ENCODE assay signal across 24 cellular contexts in the genomic region with DNA sequence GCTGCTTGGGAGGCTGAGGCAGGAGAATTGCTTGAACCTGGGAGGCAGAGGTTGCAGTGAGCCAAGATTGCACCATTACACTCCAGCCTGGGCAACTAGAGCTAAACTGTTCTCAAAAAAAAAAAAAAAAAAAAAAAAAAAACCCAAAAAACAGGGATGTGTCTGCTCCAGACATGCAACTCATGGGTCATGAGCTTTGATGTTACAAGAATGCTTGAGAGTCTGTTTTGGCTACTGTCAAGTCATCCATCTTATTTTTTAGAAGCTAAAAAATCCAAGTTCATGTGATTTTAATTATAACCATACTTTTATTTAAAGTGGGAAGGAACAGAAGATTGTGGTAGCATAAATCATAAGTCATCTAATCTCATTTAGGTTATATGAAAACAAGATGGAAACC.
"Had no signal": no experiment of that assay in that cellular context is flagged by ENCODE, and none has a peak within 500 bp of the region (broad histone marks: within the 10 kb centered on the region; RNA-seq: fewer than 3 reads in every experiment).

No MANE protein-coding gene starts in this region.

- H3K9me3 ChIP-seq: heart right ventricle, left lung, mucosa of descending colon, neutrophil, pancreas, right lobe of liver, stomach, thyroid gland, vagina had no signal

- H3K27ac ChIP-seq: dorsolateral prefrontal cortex, epithelial cell of prostate, foreskin keratinocyte, heart right ventricle, left lung, neutrophil, pancreas, right lobe of liver, stomach, thyroid gland, vagina had no signal

- H3K27me3 ChIP-seq: dorsolateral prefrontal cortex, foreskin keratinocyte, heart right ventricle, left lung, neutrophil, pancreas, right lobe of liver, stomach, thyroid gland, vagina had no signal

- H3K4me1 ChIP-seq: foreskin keratinocyte, left lung, pancreas, right lobe of liver, stomach, thyroid gland, vagina had no signal

- H3K36me3 ChIP-seq: heart right ventricle, left lung, neutrophil, pancreas, right lobe of liver, stomach, thyroid gland, vagina had no signal

- DNase-seq: dorsolateral prefrontal cortex; effector CD4-positive, alpha-beta T cell; foreskin keratinocyte; glutamatergic neuron; heart right ventricle; hippocampal formation; left cardiac atrium; left lung; mesenchymal stem cell; mucosa of descending colon; naive B cell; pancreas; right lobe of liver; small intestine; stimulated activated CD4-positive, alpha-beta T cell treated with anti-CD3 and anti-CD28 coated beads, Interleukin-15, amount 100 ng/mL, for 24 hours; stimulated activated CD4-positive, alpha-beta T cell treated with anti-CD3 and anti-CD28 coated beads, Interleukin-4, amount 100 ng/mL, for 1 hour; stimulated activated CD8-positive, alpha-beta memory T cell treated with anti-CD3 and anti-CD28 coated beads, Interleukin-4, amount 100 ng/mL, for 48 hours; stimulated activated naive CD4-positive, alpha-beta T cell treated with Interleukin-2 at 50 U/mL for 16 hours; stomach; thyroid gland; trophoblast cell had no signal

- H3K4me3 ChIP-seq: dorsolateral prefrontal cortex, heart right ventricle, left lung, mucosa of descending colon, pancreas, right lobe of liver, stomach, thyroid gland, vagina had no signal
